Comparison of ENCODE assay signal across 8 cellular contexts in genomic region chrY:19744381-19745378, GRCh38. TPM values are rescaled to one million over a fixed set of nuclear protein-coding genes. Genes with fewer than 3 reads are reported as not detected.
DNase-seq lines count a peak whose midpoint lies in the region; ATAC-seq and TF ChIP-seq lines count a peak whose summit lies in the region.

Gene KDM5D, minus strand, starts transcription at chrY:19744726. Its CDS starts 192 bp downstream, at chrY:19744534.

- peak within 1 kb of the TSS; percentile 92 for H3K27ac Mint-ChIP-seq in activated T-helper 1 cell treated with anti-CD3 and anti-CD28 coated beads, Interleukin-12 subunit alpha, Interleukin-12 subunit beta, Interleukin-2, Interleukin-4 antibody, amounts not matched to agents 30 ng/mL and 10 ng/mL and 1 ng/mL, durations not matched to agents 14 hours and 24 hours and 36 hours

- H3K4me3 ChIP-seq in iPS DF 6.9 (ENCODE audit: low read length) (peak within 1 kb of the TSS; percentile 62; the same call in 1 of the 2 replicates), sigmoid colon (peak within 1 kb of the TSS in 2 of 4 donors; percentile 52 to 58), aorta (ENCODE audit: low read length in 2 of 2) (peak within 1 kb of the TSS in 1 of 2 donors; percentile 92)

- H3K27ac ChIP-seq in iPS DF 6.9 (ENCODE audit: low read length) (no peak within 1 kb of the TSS), sigmoid colon (peak within 1 kb of the TSS in 2 of 4 donors; percentile 82 to 85), aorta (ENCODE audit: low read depth in 1 of 2, low read length in 2 of 2) (peak within 1 kb of the TSS in 1 of 2 donors; percentile 90)

- peaks cover 8% of the 10 kb centered on the region for H3K27me3 Mint-ChIP-seq in activated T-helper 1 cell treated with anti-CD3 and anti-CD28 coated beads, Interleukin-12 subunit alpha, Interleukin-12 subunit beta, Interleukin-2, Interleukin-4 antibody, amounts not matched to agents 30 ng/mL and 10 ng/mL and 1 ng/mL, durations not matched to agents 14 hours and 24 hours and 36 hours (ENCODE audit: insufficient read depth)

- H3K36me3 Mint-ChIP-seq in activated T-helper 1 cell treated with anti-CD3 and anti-CD28 coated beads, Interleukin-12 subunit alpha, Interleukin-12 subunit beta, Interleukin-2, Interleukin-4 antibody, amounts not matched to agents 30 ng/mL and 10 ng/mL and 1 ng/mL, durations not matched to agents 14 hours and 24 hours and 36 hours (ENCODE audit: low read depth) = peaks cover 18% of the 10 kb centered on the region

- peak within 1 kb of the TSS; percentile 93 for H3K4me3 Mint-ChIP-seq in activated T-helper 1 cell treated with anti-CD3 and anti-CD28 coated beads, Interleukin-12 subunit alpha, Interleukin-12 subunit beta, Interleukin-2, Interleukin-4 antibody, amounts not matched to agents 30 ng/mL and 10 ng/mL and 1 ng/mL, durations not matched to agents 14 hours and 24 hours and 36 hours

- intact Hi-C loops in activated T-helper 1 cell treated with anti-CD3 and anti-CD28 coated beads, Interleukin-12 subunit alpha, Interleukin-12 subunit beta, Interleukin-2, Interleukin-4 antibody, amounts not matched to agents 30 ng/mL and 10 ng/mL and 1 ng/mL, durations not matched to agents 14 hours and 24 hours and 36 hours (cut with micrococcal nuclease) = loop anchor here (2.0 to 10.0 kb wide), 5 partner anchors 178 to 1513 kb away; partner anchors contain the start of gene EIF1AY
- intact Hi-C loops in sigmoid colon (cut with DNase I) (no loop called here), aorta (cut with DNase I) (no loop called here)

- TF ChIP-seq EP300 in sigmoid colon (IDR thresholded peaks at IDR 0.05) = no peak

- H3K9me3 Mint-ChIP-seq in activated T-helper 1 cell treated with anti-CD3 and anti-CD28 coated beads, Interleukin-12 subunit alpha, Interleukin-12 subunit beta, Interleukin-2, Interleukin-4 antibody, amounts not matched to agents 30 ng/mL and 10 ng/mL and 1 ng/mL, durations not matched to agents 14 hours and 24 hours and 36 hours = no peaks in the 10 kb centered on the region

- H3K9me3 ChIP-seq in iPS DF 6.9 (ENCODE audit: control insufficient read depth, insufficient read depth, low read length) = no peaks in the 10 kb centered on the region
- H3K9me3 ChIP-seq in sigmoid colon = no peaks in the 10 kb centered on the region
- H3K9me3 ChIP-seq in aorta (ENCODE audit: control insufficient read depth, low read length) = no peaks in the 10 kb centered on the region

- H3K36me3 ChIP-seq in iPS DF 6.9 (ENCODE audit: control insufficient read depth, insufficient read depth, low read length) = no peaks in the 10 kb centered on the region
- peaks cover 0 to 27% (median 3%) of the 10 kb centered on the region in 4 donors for H3K36me3 ChIP-seq in sigmoid colon
- no peaks in the 10 kb centered on the region for H3K36me3 ChIP-seq in aorta (ENCODE audit: control insufficient read depth in 1 of 2, insufficient read depth in 2 of 2, low read length in 1 of 2)

- no CpG with 5 or more reads among the region's 52 CpGs for WGBS in iPS DF 6.9 (ENCODE audit: insufficient coverage, insufficient read length)
- WGBS in sigmoid colon, 2 donors = 0% methylated on average over 52 of the region's 52 CpGs
- 1% methylated on average over 52 of the region's 52 CpGs; no CpG with 5 or more reads in 1 of the 2 donors for WGBS in aorta, 2 donors

- no peak for TF ChIP-seq POLR2A in sigmoid colon (IDR thresholded peaks at IDR 0.05)

- no peak for TF ChIP-seq CTCF in sigmoid colon (IDR thresholded peaks at IDR 0.05)

- no peaks in the 10 kb centered on the region for H3K27me3 ChIP-seq in iPS DF 6.9 (ENCODE audit: control insufficient read depth, insufficient read depth, low read length)
- no peaks in the 10 kb centered on the region for H3K27me3 ChIP-seq in sigmoid colon
- no peaks in the 10 kb centered on the region for H3K27me3 ChIP-seq in aorta (ENCODE audit: control insufficient read depth in 1 of 2, insufficient read depth in 2 of 2, low read length in 1 of 2)

- H3K4me1 ChIP-seq in iPS DF 6.9 (ENCODE audit: control insufficient read depth, insufficient read depth, low read length) (no peaks in the 10 kb centered on the region), sigmoid colon (peaks cover 0 to 8% (median 0%) of the 10 kb centered on the region in 4 donors), aorta (ENCODE audit: control insufficient read depth in 1 of 2, insufficient read depth in 2 of 2, low read length in 2 of 2) (no peaks in the 10 kb centered on the region)

- H3K4me1 Mint-ChIP-seq in activated T-helper 1 cell treated with anti-CD3 and anti-CD28 coated beads, Interleukin-12 subunit alpha, Interleukin-12 subunit beta, Interleukin-2, Interleukin-4 antibody, amounts not matched to agents 30 ng/mL and 10 ng/mL and 1 ng/mL, durations not matched to agents 14 hours and 24 hours and 36 hours (ENCODE audit: low read depth) = peaks cover 28% of the 10 kb centered on the region

- peak; percentile 76 for ATAC-seq in GM19455 (IDR thresholded peaks at IDR 0.05; ENCODE audit: unreplicated experiment)
- ATAC-seq in aorta (ENCODE audit: low FRiP score) = no peak
- no peak for ATAC-seq in GM18517 (IDR thresholded peaks at IDR 0.05; ENCODE audit: unreplicated experiment)

- DNase-seq in M059J (ENCODE audit: low read depth) (peak; percentile 15), iPS DF 6.9 (ENCODE audit: low read depth, low spot score) (peak; percentile 25), sigmoid colon (no peak), aorta (no peak)
- peak; percentile 53 for DNase-seq in activated T-helper 1 cell treated with anti-CD3 and anti-CD28 coated beads, Interleukin-12 subunit alpha, Interleukin-12 subunit beta, Interleukin-2, Interleukin-4 antibody, amounts not matched to agents 30 ng/mL and 10 ng/mL and 1 ng/mL, durations not matched to agents 14 hours and 24 hours and 36 hours (ENCODE audit: low spot score)
- peak; percentile 9 for DNase-seq in stimulated activated CD8-positive, alpha-beta memory T cell treated with anti-CD3 and anti-CD28 coated beads, Interleukin-15, amount 100 ng/mL, for 24 hours (ENCODE audit: low read depth)

RNA-seq across cellular contexts. Expression of gene KDM5D, which starts in this region (rescaled TPM):
- 1.4 and 3.2 TPM in 2 replicates for total RNA-seq in M059J (2014; rRNA removed; shearing (Covaris generic))
- total RNA-seq in activated T-helper 1 cell treated with anti-CD3 and anti-CD28 coated beads, Interleukin-12 subunit alpha, Interleukin-12 subunit beta, Interleukin-2, Interleukin-4 antibody, amounts not matched to agents 30 ng/mL and 10 ng/mL and 1 ng/mL, durations not matched to agents 14 hours and 24 hours and 36 hours = 46.7 and 53.2 TPM in 2 replicates
- total RNA-seq in sigmoid colon (100 to 1,000 TPM in 1 of 4 donors, 10 to 100 TPM in 1, under 1 TPM in 1, not detected in 1; 0.33 to 101 (median 54.6) TPM), aorta (not detected)
- polyA plus RNA-seq in sigmoid colon (10 to 100 TPM in 1 of 3 donors, 1 to 10 TPM in 1, under 1 TPM in 1; 0.60 to 27.6 (median 3.9) TPM), aorta (1 to 10 TPM in 1 of 2 donors, under 1 TPM in 1; 0.08 to 8.5 TPM)

Comparison
In these comparisons a context has a peak if more than half of its experiments do, and no peak if none do; other contexts are left out.
1. DNase-seq: peak in M059J (single experiment), activated T-helper 1 cell treated with anti-CD3 and anti-CD28 coated beads, Interleukin-12 subunit alpha, Interleukin-12 subunit beta, Interleukin-2, Interleukin-4 antibody, amounts not matched to agents 30 ng/mL and 10 ng/mL and 1 ng/mL, durations not matched to agents 14 hours and 24 hours and 36 hours (single experiment), iPS DF 6.9 (single experiment) and stimulated activated CD8-positive, alpha-beta memory T cell treated with anti-CD3 and anti-CD28 coated beads, Interleukin-15, amount 100 ng/mL, for 24 hours (single experiment); none in sigmoid colon (single experiment) and aorta (0 of 2).